22 cellular contexts compared by ENCODE assay signal in the genomic region with DNA sequence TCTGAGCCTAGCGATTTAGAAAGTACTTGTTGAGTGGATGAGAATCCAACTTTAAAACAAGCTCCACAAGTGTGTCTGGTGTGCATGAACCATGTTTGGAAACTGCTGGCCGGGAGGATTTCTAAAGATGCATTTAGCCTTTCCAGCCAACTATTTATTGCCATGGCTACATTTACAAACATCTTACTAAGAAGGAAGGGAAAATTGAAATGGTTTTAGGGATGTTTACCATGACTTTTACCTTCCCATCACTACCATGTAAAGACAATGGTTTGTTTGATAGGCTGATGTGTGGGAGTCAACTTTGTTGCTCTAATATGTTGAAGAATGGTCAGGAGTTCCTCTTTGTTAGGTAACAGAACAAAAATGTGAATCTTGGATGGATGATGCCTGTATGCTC. TPM values are rescaled to one million over a fixed set of nuclear protein-coding genes. Genes with fewer than 3 reads are reported as not detected.
A peak's percentile ranks its signal among the peaks of the same experiment; 100 is the strongest.
DNase-seq lines count a peak whose midpoint lies in the region; ATAC-seq, FAIRE-seq and TF ChIP-seq lines count a peak whose summit lies in the region.
"Had no signal": no experiment of that assay in that cellular context is flagged by ENCODE, and none has a peak within 500 bp of the region (broad histone marks: within the 10 kb centered on the region; RNA-seq: fewer than 3 reads in every experiment).

No MANE protein-coding gene starts in this region.

- no peaks in the 10 kb centered on the region for H3K9me3 ChIP-seq in HepG2 (ENCODE audit: low read length)
- no peaks in the 10 kb centered on the region for H3K9me3 ChIP-seq in right lobe of liver
- no peaks in the 10 kb centered on the region for H3K9me3 ChIP-seq in muscle layer of duodenum (ENCODE audit: control insufficient read depth in 1 of 2, low read length in 2 of 2)
- no peaks in the 10 kb centered on the region for H3K9me3 ChIP-seq in heart left ventricle
- H3K9me3 ChIP-seq in right cardiac atrium (ENCODE audit: control insufficient read depth, low read length): no peaks in the 10 kb centered on the region
- H3K9me3 ChIP-seq: HAP-1 had no signal

- 42% methylated on average over 2 of the region's 2 CpGs for WGBS in HepG2 (ENCODE audit: low lambda C conversion rate)
- 100% methylated on average over 2 of the region's 2 CpGs for WGBS in right lobe of liver (ENCODE audit: insufficient coverage, low coverage, low lambda C conversion rate, missing lambda C conversion rate)
- WGBS in heart left ventricle, 4 donors: 65 to 71% (median 67%) methylated on average over 2 of the region's 2 CpGs
- WGBS in right cardiac atrium: 59% methylated on average over 2 of the region's 2 CpGs

- H3K27me3 ChIP-seq in HepG2 (ENCODE audit: control insufficient read depth in 1 of 2, insufficient read depth in 2 of 2, low read length in 2 of 2) (0 out of 5 replicates have a peak, but pooled peaks cover 0 to 3% of the 10 kb centered on the region in 2 experiments), right lobe of liver (no peaks in the 10 kb centered on the region), muscle layer of duodenum (ENCODE audit: low read depth, low read length) (no peaks in the 10 kb centered on the region), heart left ventricle (no peaks in the 10 kb centered on the region), right cardiac atrium (ENCODE audit: control insufficient read depth, insufficient read depth) (no peaks in the 10 kb centered on the region)

- POLR2A ChIA-PET in HepG2 (lab: Yijun Ruan, JAX): no interaction called here

- H2AFZ ChIP-seq in HepG2 (ENCODE audit: low read length): no peak overlapping the region

- TF ChIP-seq CTCF in HepG2 (CRISPR knock-in tag; IDR thresholded peaks at IDR 0.05): no peak
- TF ChIP-seq CTCF in right lobe of liver (IDR thresholded peaks at IDR 0.05): no peak
- no peak for TF ChIP-seq CTCF in coronary artery (IDR thresholded peaks at IDR 0.05)
- no peak for TF ChIP-seq CTCF in heart left ventricle (IDR thresholded peaks at IDR 0.05)

- intact Hi-C loops in HepG2 (cut with micrococcal nuclease; ENCODE audit: unreplicated experiment): no loop called here
- intact Hi-C loops in right lobe of liver (cut with DNase I): no loop called here
- intact Hi-C loops in heart left ventricle (cut with DNase I): no loop called here
- intact Hi-C loops in right cardiac atrium (cut with DNase I): loop anchor here in 1 of 4 donors (2.0 kb wide), 1 partner anchor 20 kb away; no protein-coding TSS in a partner anchor

- H3K36me3 ChIP-seq in HepG2 (replicated peaks in 1 of 2; ENCODE audit: control insufficient read depth in 1 of 2, insufficient read depth in 2 of 2, low read length in 2 of 2): no peaks in the 10 kb centered on the region
- no peaks in the 10 kb centered on the region for H3K36me3 ChIP-seq in right lobe of liver
- no peaks in the 10 kb centered on the region for H3K36me3 ChIP-seq in muscle layer of duodenum (ENCODE audit: control insufficient read depth in 1 of 2, insufficient read depth in 2 of 2, low read length in 2 of 2)
- no peaks in the 10 kb centered on the region for H3K36me3 ChIP-seq in heart left ventricle
- H3K36me3 ChIP-seq: HAP-1 had no signal

- CTCF ChIA-PET in HepG2 (lab: Yijun Ruan, JAX; ENCODE audit: low intra/inter-chr PET ratio, low total read pairs): no interaction called here

- H3K9ac ChIP-seq in HepG2 (ENCODE audit: insufficient read depth, low read depth, low read length): no peak overlapping the region

- H3K4me1 ChIP-seq in HepG2 (ENCODE audit: insufficient read depth, low read length) (peaks cover 15% of the 10 kb centered on the region), right lobe of liver (no peaks in the 10 kb centered on the region), muscle layer of duodenum (ENCODE audit: control insufficient read depth in 1 of 2, insufficient read depth in 2 of 2, low read length in 2 of 2) (peaks cover 5 to 27% of the 10 kb centered on the region in 2 donors), heart left ventricle (peaks cover 0 to 11% (median 0%) of the 10 kb centered on the region in 12 donors), right cardiac atrium (ENCODE audit: control insufficient read depth, insufficient read depth, low read length) (peaks cover 3% of the 10 kb centered on the region)
- H3K4me1 ChIP-seq: HAP-1 had no signal

- TF ChIP-seq EP300 in HepG2 (IDR thresholded peaks at IDR 0.05; ENCODE audit: low read depth in 2 of 2, low read length in 2 of 2): no peak
- TF ChIP-seq EP300 in HepG2 (CRISPR knock-in tag; IDR thresholded peaks at IDR 0.05; ENCODE audit: borderline replicate concordance): no peak

- 0 out of 2 replicates have a peak overlapping the region, but pooled peaks have one; percentile 5 for H3K4me2 ChIP-seq in HepG2 (ENCODE audit: low read depth, low read length)

- no peaks in the 10 kb centered on the region for H3K79me2 ChIP-seq in HepG2 (ENCODE audit: insufficient read depth, low read length)

- H3K27ac ChIP-seq in HepG2 (ENCODE audit: extremely low read length, insufficient read depth, low read length): no peak overlapping the region
- H3K27ac ChIP-seq in right lobe of liver: no peak overlapping the region
- peak overlapping the region; percentile 28 to 61 for H3K27ac ChIP-seq in coronary artery
- H3K27ac ChIP-seq in muscle layer of duodenum (ENCODE audit: low read length): peak overlapping the region; percentile 3
- H3K27ac ChIP-seq in heart left ventricle: no peak overlapping the region
- H3K27ac ChIP-seq in right cardiac atrium (ENCODE audit: low read length): no peak overlapping the region
- H3K27ac ChIP-seq: C4-2B had no signal

- in situ Hi-C loops in HepG2 (cut with HindIII; ENCODE audit: extremely low pct_ligation_motif_present, low pct_unique_long_range_greater_than_20kb): no loop called here

- TF ChIP-seq RAD21 in HepG2 (CRISPR knock-in tag; IDR thresholded peaks at IDR 0.05): no peak

- H3K4me3 ChIP-seq in HepG2 (replicated peaks in 1 of 3; ENCODE audit: insufficient read depth in 1 of 3, low read depth in 2 of 3, low read length in 3 of 3) (no peak overlapping the region), right lobe of liver (no peak overlapping the region), coronary artery (no peak overlapping the region), muscle layer of duodenum (ENCODE audit: low read depth in 1 of 2, low read length in 2 of 2) (no peak overlapping the region), heart left ventricle (no peak overlapping the region), right cardiac atrium (ENCODE audit: low read length) (no peak overlapping the region)
- H3K4me3 ChIP-seq: HAP-1 had no signal

- no peak for FAIRE-seq in HepG2 (lab: Jason Lieb, UNC)
- FAIRE-seq: GM12891 had no signal

- no peak for TF ChIP-seq POLR2A in HepG2 (IDR thresholded peaks at IDR 0.05; ENCODE audit: insufficient read depth in 1 of 2, low read depth in 2 of 2, low read length in 2 of 2)
- TF ChIP-seq POLR2A in right lobe of liver (IDR thresholded peaks at IDR 0.05): no peak
- TF ChIP-seq POLR2A in heart left ventricle (IDR thresholded peaks at IDR 0.05): no peak

- ATAC-seq in HepG2 (no peak), right lobe of liver (no peak), heart left ventricle (no peak), right cardiac atrium (no peak)
- no peak for ATAC-seq in activated CD4-positive, CD25-positive, alpha-beta regulatory T cell treated with anti-CD3 and anti-CD28 coated beads, Interleukin-2, amount 50 U/mL, for 24 hours

- H4K20me1 ChIP-seq in HepG2 (ENCODE audit: insufficient read depth, low read length): no peaks in the 10 kb centered on the region

- no TSS peak for BruUV-seq in HepG2 (replicated peaks; lab: Mats Ljungman, UMichigan)

- DNase-seq in HepG2 (ENCODE audit: low spot score) (no peak), right lobe of liver (no peak), coronary artery (ENCODE audit: low spot score) (no peak), heart left ventricle (no peak), right cardiac atrium (no peak)
- no peak for DNase-seq in stimulated activated CD4-positive, alpha-beta T cell treated with anti-CD3 and anti-CD28 coated beads, Interleukin-4, amount 100 ng/mL, for 4 hours
- DNase-seq: Calu3; CD8-positive, alpha-beta memory T cell; DMS153; KG1; NCI-H1105; NCI-H2029 treated with DMSO at 0.1 percent for 48 hours; NCI-H2171; NCI-H446; NCI-H526; OCI-M1; Right ventricle myocardium superior had no signal

TF ChIP-seq in HepG2, 621 proteins besides CTCF, POLR2A, EP300 and RAD21:
- no peak for TF ChIP-seq POLR2AphosphoS2 (IDR thresholded peaks at IDR 0.05; ENCODE audit: low read depth, low read length)
- no peak for TF ChIP-seq ZNF136 (CRISPR knock-in tag; IDR thresholded peaks at IDR 0.05; ENCODE audit: low read depth)

RNA-seq across cellular contexts. Expression of gene ARHGAP29, which starts 37.7 kb away (rescaled TPM):
- 12.8 and 18.8 TPM in 2 replicates for total RNA-seq in HepG2 (2016; rRNA removed; fragmentation: Illumina TruSeq; extraction: Trizol)
- total RNA-seq in HepG2 (2016; cell fraction: cytosol; rRNA removed; fragmentation: Illumina TruSeq; extraction: Trizol; ENCODE audit: low read depth): 3.5 and 3.8 TPM in 2 replicates
- total RNA-seq in HepG2 (2016; cell fraction: insoluble cytoplasmic fraction; rRNA removed; fragmentation: Illumina TruSeq; extraction: Trizol): 12.2 and 19.4 TPM in 2 replicates
- total RNA-seq in HepG2 (2016; cell fraction: membrane; rRNA removed; fragmentation: Illumina TruSeq; extraction: Trizol): 7.7 and 7.9 TPM in 2 replicates
- 21.5 and 22.3 TPM in 2 replicates for total RNA-seq in HepG2 (2016; cell fraction: nucleus; rRNA removed; fragmentation: Illumina TruSeq; extraction: Trizol)
- 12.2 and 18.3 TPM in 2 replicates for polyA plus RNA-seq in HepG2 (2011; rRNA removed)
- 5.3 and 7.0 TPM in 2 replicates for polyA plus RNA-seq in HepG2 (2011; cell fraction: cytosol; rRNA removed)
- polyA plus RNA-seq in HepG2 (2011; cell fraction: nucleus; rRNA removed): 16.2 and 17.3 TPM in 2 replicates
- polyA plus RNA-seq in HepG2 (2012): 9.4 and 11.6 TPM in 2 replicates
- polyA plus RNA-seq in HepG2 (2016; cell fraction: cytosol; fragmentation: Illumina TruSeq; extraction: Trizol; ENCODE audit: low read depth): 0.37 TPM in 2 replicates
- polyA plus RNA-seq in HepG2 (2016; cell fraction: insoluble cytoplasmic fraction; fragmentation: Illumina TruSeq; extraction: Trizol; ENCODE audit: low read depth): 13.5 and 14.2 TPM in 2 replicates
- polyA plus RNA-seq in HepG2 (2016; cell fraction: membrane; fragmentation: Illumina TruSeq; extraction: Trizol; ENCODE audit: low read depth): 1.9 and 2.0 TPM in 2 replicates
- polyA plus RNA-seq in HepG2 (2016; cell fraction: nucleus; fragmentation: Illumina TruSeq; extraction: Trizol; ENCODE audit: insufficient read depth, low read depth): 22.0 and 23.1 TPM in 2 replicates
- 3.3 and 11.6 TPM in 2 replicates for polyA minus RNA-seq in HepG2 (2011; rRNA and poly(A)+ RNA removed; ENCODE audit: low replicate concordance)
- polyA minus RNA-seq in HepG2 (2011; cell fraction: cytosol; rRNA and poly(A)+ RNA removed): 13.0 and 14.2 TPM in 2 replicates
- 72.7 and 82.5 TPM in 2 replicates for polyA minus RNA-seq in HepG2 (2011; cell fraction: nucleus; rRNA and poly(A)+ RNA removed)
- total RNA-seq in right lobe of liver: 10 to 100 TPM; 15.1 to 28.9 (median 21.1) TPM
- 10 to 100 TPM; 21.9 to 35.7 (median 29.7) TPM for total RNA-seq in heart left ventricle
- polyA plus RNA-seq in heart left ventricle: 10 to 100 TPM; 11.0 to 12.5 TPM
- total RNA-seq in right cardiac atrium: 10 to 100 TPM; 22.1 to 31.1 (median 30.3) TPM
- 11.0 TPM for polyA plus RNA-seq in right cardiac atrium
- total RNA-seq: CD8-positive, alpha-beta memory T cell had no signal
- polyA plus RNA-seq: CD8-positive, alpha-beta memory T cell had no signal

Comparison
In these comparisons a context has a peak if more than half of its experiments do, and no peak if none do; other contexts are left out.
1. H3K27ac ChIP-seq: peak in coronary artery (2 of 2) and muscle layer of duodenum (single experiment); none in HepG2 (single experiment), right lobe of liver (0 of 3), heart left ventricle (0 of 12) and right cardiac atrium (single experiment).